In genomic region chr11:107857550-107858216, GRCh38 we compare ENCODE assay signal across 8 cellular contexts. TPM values are rescaled to one million over a fixed set of nuclear protein-coding genes. Genes with fewer than 3 reads are reported as not detected.
DNase-seq lines count a peak whose midpoint lies in the region; ATAC-seq and TF ChIP-seq lines count a peak whose summit lies in the region.

No MANE protein-coding gene starts in this region.

- whole genome bisulfite sequencing in heart right ventricle, 2 donors = 45 to 46% methylated on average over 16 of the region's 16 CpGs

- peaks cover 28 to 41% (median 38%) of the 10 kb centered on the region in 3 donors for H3K27me3 Mint-ChIP-seq in CD14-positive monocyte (ENCODE audit: low read depth in 3 of 3)

- H3K4me1 ChIP-seq in heart right ventricle (peaks cover 0 to 29% (median 16%) of the 10 kb centered on the region in 9 donors), skeletal muscle satellite cell (ENCODE audit: control insufficient read depth, insufficient read depth, low read length) (peaks cover 12% of the 10 kb centered on the region)

- no peak for DNase-seq in CD14-positive monocyte (ENCODE audit: low spot score)
- no peak for DNase-seq in HFF-Myc (ENCODE audit: extremely low read depth, low read depth)
- peak; percentile 12 for DNase-seq in WERI-Rb-1
- DNase-seq in heart right ventricle = no peak
- DNase-seq in pons (ENCODE audit: low spot score) = no peak
- DNase-seq in stimulated activated CD4-positive, alpha-beta T cell treated with anti-CD3 and anti-CD28 coated beads, Interleukin-2, amount 100 ng/mL, for 24 hours = no peak

- ATAC-seq in heart right ventricle (peak in 5 of 8 donors; percentile 18 to 27 (median 22)), GM21447 (IDR thresholded peaks at IDR 0.05; ENCODE audit: unreplicated experiment) (no peak)

- TF ChIP-seq CTCF in CD14-positive monocyte (IDR thresholded peaks at IDR 0.05) = no peak
- no peak for TF ChIP-seq CTCF in HFF-Myc (IDR thresholded peaks at IDR 0.05; ENCODE audit: low read depth, low read length, missing control alignments)
- no peak for TF ChIP-seq CTCF in WERI-Rb-1 (IDR thresholded peaks at IDR 0.05; ENCODE audit: low read depth, low read length)
- TF ChIP-seq CTCF in heart right ventricle (IDR thresholded peaks at IDR 0.05) = no peak

- intact Hi-C loops in CD14-positive monocyte (cut with micrococcal nuclease) (loop anchor here in 1 of 2 donors (5.0 kb wide), 1 partner anchor 60 kb away; no protein-coding TSS in a partner anchor), heart right ventricle (cut with DNase I) (loop anchor here in 1 of 10 donors (10.0 kb wide), 1 partner anchor 63 kb away; no protein-coding TSS in a partner anchor)

- peak overlapping the region; percentile 81 for H3K9ac ChIP-seq in skeletal muscle satellite cell (ENCODE audit: low read depth, low read length)

- H3K4me2 ChIP-seq in skeletal muscle satellite cell (ENCODE audit: low read length) = peak overlapping the region; percentile 86

- H3K4me3 ChIP-seq in HFF-Myc (replicated peaks; ENCODE audit: low read depth, low read length) (peak overlapping the region; percentile 94), WERI-Rb-1 (ENCODE audit: low read depth, low read length) (peak overlapping the region; percentile 86), heart right ventricle (peak overlapping the region; percentile 34 to 73 (median 66)), skeletal muscle satellite cell (ENCODE audit: low read length) (peak overlapping the region; percentile 96)

- H3K36me3 ChIP-seq in WERI-Rb-1 (no peaks in the 10 kb centered on the region; the same call in 1 of the 2 replicates), heart right ventricle (no peaks in the 10 kb centered on the region), skeletal muscle satellite cell (ENCODE audit: insufficient read depth, low read length) (no peaks in the 10 kb centered on the region)

- no peak overlapping the region for H3K27ac ChIP-seq in WERI-Rb-1
- peak overlapping the region in 4 of 10 donors; percentile 51 to 62 (median 54) for H3K27ac ChIP-seq in heart right ventricle

- H3K9me3 Mint-ChIP-seq in CD14-positive monocyte = peaks cover 0 to 12% (median 9%) of the 10 kb centered on the region in 7 donors

- peaks cover 28% of the 10 kb centered on the region for H3K4me1 Mint-ChIP-seq in CD14-positive monocyte

- H3K9me3 ChIP-seq in WERI-Rb-1 (ENCODE audit: severe bottlenecking) = no peaks in the 10 kb centered on the region
- H3K9me3 ChIP-seq in heart right ventricle = no peaks in the 10 kb centered on the region
- H3K9me3 ChIP-seq in skeletal muscle satellite cell (replicated peaks; ENCODE audit: low read length) = no peaks in the 10 kb centered on the region

- peak overlapping the region; percentile 92 to 94 for H3K4me3 Mint-ChIP-seq in CD14-positive monocyte

- peak overlapping the region in 4 of 7 donors; percentile 44 to 81 (median 65) for H3K27ac Mint-ChIP-seq in CD14-positive monocyte

- peaks cover 3 to 4% of the 10 kb centered on the region in 2 donors for H3K36me3 Mint-ChIP-seq in CD14-positive monocyte

- H3K27me3 ChIP-seq in WERI-Rb-1 (ENCODE audit: insufficient read depth, low read depth, severe bottlenecking) (no peaks in the 10 kb centered on the region), heart right ventricle (peaks cover 0 to 19% (median 0%) of the 10 kb centered on the region in 7 donors), skeletal muscle satellite cell (ENCODE audit: control insufficient read depth, insufficient read depth, low read length) (peaks cover 6% of the 10 kb centered on the region)

RNA-seq across cellular contexts. Expression of gene SLC35F2, which starts 0.9 kb away (rescaled TPM):
- under 1 TPM in 1 of 2 donors, not detected in 1; 0.24 TPM for polyA plus RNA-seq in CD14-positive monocyte
- 1 to 10 TPM in 2 of 10 donors, under 1 TPM in 8; 0.40 to 2.0 (median 0.86) TPM for total RNA-seq in heart right ventricle
- polyA plus RNA-seq in heart right ventricle = 1 to 10 TPM in 1 of 2 donors, under 1 TPM in 1; 0.88 to 1.8 TPM
- 30.7 and 31.5 TPM in 2 replicates for total RNA-seq in skeletal muscle satellite cell (2012; rRNA removed)
